8 cellular contexts compared by ENCODE assay signal in genomic region chr9:133375724-133376654, GRCh38. TPM values are rescaled to one million over a fixed set of nuclear protein-coding genes. Genes with fewer than 3 reads are reported as not detected.
DNase-seq lines count a peak whose midpoint lies in the region; ATAC-seq and TF ChIP-seq lines count a peak whose summit lies in the region.

Gene STKLD1, plus strand, starts transcription at chr9:133376366. Its CDS starts 108 bp downstream, at chr9:133376474.
Gene SURF4, minus strand, starts transcription at chr9:133376060. Its CDS starts 91 bp downstream, at chr9:133375969.

- H3K4me3 ChIP-seq in GM12865 (ENCODE audit: low read depth, low read length) (peak within 1 kb of the TSS; percentile 84), ovary (peak within 1 kb of the TSS; percentile 93), thymus (ENCODE audit: low read length) (peak within 1 kb of the TSS; percentile 97)

- peaks cover 29% of the 10 kb centered on the region for H3K36me3 Mint-ChIP-seq in activated naive CD8-positive, alpha-beta T cell treated with anti-CD3 and anti-CD28 coated beads for 36 hours

- H3K9me3 Mint-ChIP-seq in activated naive CD8-positive, alpha-beta T cell treated with anti-CD3 and anti-CD28 coated beads for 36 hours: no peaks in the 10 kb centered on the region

- H3K4me1 ChIP-seq in ovary (ENCODE audit: insufficient read depth) (peaks cover 10% of the 10 kb centered on the region), thymus (ENCODE audit: control insufficient read depth, insufficient read depth, low read length) (peaks cover 18% of the 10 kb centered on the region)

- 0 to 1% (median 1%) methylated on average over 46 to 120 of the region's 120 CpGs for WGBS in ovary, 3 donors
- WGBS in thymus: under 1% methylated on average over 120 of the region's 120 CpGs

- peak within 1 kb of the TSS; percentile 98 for H3K4me3 Mint-ChIP-seq in activated naive CD8-positive, alpha-beta T cell treated with anti-CD3 and anti-CD28 coated beads for 36 hours

- intact Hi-C loops in Right ventricle myocardium inferior (cut with DNase I): loop anchor here (5.0 kb wide), 2 partner anchors 39 to 41 kb away; partner anchors contain the start of genes REXO4 and SURF6
- intact Hi-C loops in ovary (cut with DNase I): no loop called here

- H3K9me3 ChIP-seq in ovary: no peaks in the 10 kb centered on the region
- H3K9me3 ChIP-seq in thymus (ENCODE audit: control insufficient read depth): no peaks in the 10 kb centered on the region

- TF ChIP-seq EP300 in ovary (IDR thresholded peaks at IDR 0.05): no peak

- H3K27me3 Mint-ChIP-seq in activated naive CD8-positive, alpha-beta T cell treated with anti-CD3 and anti-CD28 coated beads for 36 hours: peaks cover 3% of the 10 kb centered on the region

- H3K36me3 ChIP-seq in ovary (no peaks in the 10 kb centered on the region), thymus (ENCODE audit: control insufficient read depth, insufficient read depth) (peaks cover 4% of the 10 kb centered on the region)

- H3K27me3 ChIP-seq in ovary (no peaks in the 10 kb centered on the region), thymus (ENCODE audit: control insufficient read depth, insufficient read depth) (no peaks in the 10 kb centered on the region)

- peak; percentile 89 for TF ChIP-seq POLR2A in ovary (IDR thresholded peaks at IDR 0.05)

- H3K27ac Mint-ChIP-seq in activated naive CD8-positive, alpha-beta T cell treated with anti-CD3 and anti-CD28 coated beads for 36 hours: peak within 1 kb of the TSS; percentile 98

- DNase-seq in GM12865 (ENCODE audit: low read depth): peak; percentile 98
- peak; percentile 88 for DNase-seq in NCI-H1105 treated with DMSO at 0.1 percent for 48 hours (lab: John Stamatoyannopoulos, UW)
- DNase-seq in SKM-1 (lab: John Stamatoyannopoulos, UW; ENCODE audit: unreplicated experiment): peak; percentile 65
- peak; percentile 97 for DNase-seq in activated naive CD8-positive, alpha-beta T cell treated with anti-CD3 and anti-CD28 coated beads for 36 hours
- peak; percentile 99 for DNase-seq in Right ventricle myocardium inferior (ENCODE audit: missing footprints)
- peak; percentile 93 to 98 (median 95) for DNase-seq in ovary

- TF ChIP-seq CTCF in GM12865 (IDR thresholded peaks at IDR 0.05; ENCODE audit: insufficient read depth, low read depth, low read length, missing control alignments) (no peak), ovary (IDR thresholded peaks at IDR 0.05) (peak in 1 of 3 donors; percentile 45)

- peaks cover 28% of the 10 kb centered on the region for H3K4me1 Mint-ChIP-seq in activated naive CD8-positive, alpha-beta T cell treated with anti-CD3 and anti-CD28 coated beads for 36 hours

- H3K27ac ChIP-seq in ovary (peak within 1 kb of the TSS; percentile 45 to 91), thymus (ENCODE audit: low read depth) (peak within 1 kb of the TSS; percentile 90)

- peak; percentile 89 for ATAC-seq in HG02759 (IDR thresholded peaks at IDR 0.05; ENCODE audit: unreplicated experiment)
- peak; percentile 99 for ATAC-seq in Right ventricle myocardium inferior

RNA-seq across cellular contexts. Expression of gene STKLD1, which starts in this region (rescaled TPM):
- under 1 TPM; 0.16 to 0.31 TPM for total RNA-seq in activated naive CD8-positive, alpha-beta T cell treated with anti-CD3 and anti-CD28 coated beads for 36 hours
- total RNA-seq in Right ventricle myocardium inferior (0.27 TPM), ovary (1 to 10 TPM in 5 of 7 donors, under 1 TPM in 2; 0.48 to 1.7 (median 1.2) TPM)
- polyA plus RNA-seq in ovary (1 to 10 TPM; 1.3 to 2.3 TPM), thymus (1.5 TPM)

RNA-seq across cellular contexts. Expression of gene SURF4, which starts in this region (rescaled TPM):
- 100 to 1,000 TPM; 197 to 198 TPM for total RNA-seq in activated naive CD8-positive, alpha-beta T cell treated with anti-CD3 and anti-CD28 coated beads for 36 hours
- total RNA-seq in Right ventricle myocardium inferior (68.4 TPM), ovary (100 to 1,000 TPM in 4 of 7 donors, 10 to 100 TPM in 3; 58.7 to 126 (median 107) TPM)
- polyA plus RNA-seq in ovary (100 to 1,000 TPM in 1 of 2 donors, 10 to 100 TPM in 1; 73.8 to 165 TPM), thymus (52.0 TPM)

Comparison
In these comparisons a context has a peak if more than half of its experiments do, and no peak if none do; other contexts are left out.
1. Peak in every context shown above with its lines: DNase-seq, ATAC-seq, H3K4me3 ChIP-seq and H3K27ac ChIP-seq.